In genomic region chr1:93636712-93637111, GRCh38 we compare ENCODE assay signal across 19 cellular contexts. TPM values are rescaled to one million over a fixed set of nuclear protein-coding genes. Genes with fewer than 3 reads are reported as not detected.
DNase-seq lines count a peak whose midpoint lies in the region; ATAC-seq and TF ChIP-seq lines count a peak whose summit lies in the region.
"Had no signal": no experiment of that assay in that cellular context is flagged by ENCODE, and none has a peak within 500 bp of the region (broad histone marks: within the 10 kb centered on the region; RNA-seq: fewer than 3 reads in every experiment).

No MANE protein-coding gene starts in this region.

- no peaks in the 10 kb centered on the region for H3K36me3 Mint-ChIP-seq in Calu3 (ENCODE audit: insufficient read depth, unreplicated experiment)
- peaks cover 15% of the 10 kb centered on the region for H3K36me3 Mint-ChIP-seq in WTC11
- H3K36me3 Mint-ChIP-seq in progenitor cell of endocrine pancreas (ENCODE audit: insufficient read depth), result peaks cover 1% of the 10 kb centered on the region
- H3K36me3 Mint-ChIP-seq in nephron progenitor cell (ENCODE audit: low read depth), result peaks cover 55% of the 10 kb centered on the region
- H3K36me3 Mint-ChIP-seq: natural killer cell treated with Interleukin-12 subunit alpha and Interleukin-12 subunit beta and Interleukin-15 and Interleukin-18, amount 100 ng/mL, for 72 hours had no signal

- ATAC-seq in WTC11 (peak; percentile 3; the same call in 1 of the 2 replicates), HG03571 (IDR thresholded peaks at IDR 0.05; ENCODE audit: unreplicated experiment) (no peak), HG03280 (IDR thresholded peaks at IDR 0.05; ENCODE audit: unreplicated experiment) (no peak)
- ATAC-seq: A549; HepG2; left lung; natural killer cell treated with Interleukin-12 subunit alpha and Interleukin-12 subunit beta and Interleukin-15 and Interleukin-18, amount 100 ng/mL, for 72 hours had no signal

- H3K9me3 ChIP-seq in esophagus muscularis mucosa, result no peaks in the 10 kb centered on the region
- H3K9me3 ChIP-seq: A549, colonic mucosa, left lung, stomach had no signal

- H3K27ac ChIP-seq in esophagus muscularis mucosa (replicated peaks in 1 of 4), result peak overlapping the region; percentile 61 to 64 (median 62)
- H3K27ac ChIP-seq: A549, colonic mucosa, left lung had no signal

- POLR2A ChIA-PET in WTC11 (lab: Charles Lee), result interaction anchor here (0.6 to 1.7 kb wide), 4 partner anchors 7 to 184 kb away, joined by 3 to 6 read pairs (median 4); partner anchors contain the start of gene BCAR3

- H3K36me3 ChIP-seq in esophagus muscularis mucosa, result peaks cover 0 to 16% (median 7%) of the 10 kb centered on the region in 4 donors
- H3K36me3 ChIP-seq: colonic mucosa had no signal

- H3K4me3 Mint-ChIP-seq in Calu3 (ENCODE audit: low read depth, unreplicated experiment) (no peak overlapping the region), WTC11 (no peak overlapping the region), progenitor cell of endocrine pancreas (ENCODE audit: low read depth) (no peak overlapping the region), nephron progenitor cell (no peak overlapping the region)
- H3K4me3 Mint-ChIP-seq: natural killer cell treated with Interleukin-12 subunit alpha and Interleukin-12 subunit beta and Interleukin-15 and Interleukin-18, amount 100 ng/mL, for 72 hours had no signal

- peaks cover 9 to 53% (median 46%) of the 10 kb centered on the region in 4 donors for H3K4me1 ChIP-seq in esophagus muscularis mucosa
- H3K4me1 ChIP-seq: colonic mucosa, left lung had no signal

- H3K4me1 Mint-ChIP-seq in Calu3 (ENCODE audit: low read depth, unreplicated experiment) (peaks cover 12% of the 10 kb centered on the region), WTC11 (peaks cover 44% of the 10 kb centered on the region), progenitor cell of endocrine pancreas (ENCODE audit: low read depth) (peaks cover 14% of the 10 kb centered on the region), nephron progenitor cell (peaks cover 24% of the 10 kb centered on the region)

- no peak overlapping the region for H3K4me3 ChIP-seq in esophagus muscularis mucosa
- H3K4me3 ChIP-seq: A549, colonic mucosa, left lung, stomach had no signal

- intact Hi-C loops in Calu3 (cut with micrococcal nuclease; ENCODE audit: unreplicated experiment) (no loop called here), esophagus muscularis mucosa (cut with DNase I) (no loop called here)

- H3K27me3 Mint-ChIP-seq in Calu3 (ENCODE audit: unreplicated experiment), result no peaks in the 10 kb centered on the region
- no peaks in the 10 kb centered on the region for H3K27me3 Mint-ChIP-seq in WTC11 (ENCODE audit: low read depth)
- no peaks in the 10 kb centered on the region for H3K27me3 Mint-ChIP-seq in progenitor cell of endocrine pancreas
- no peaks in the 10 kb centered on the region for H3K27me3 Mint-ChIP-seq in nephron progenitor cell (ENCODE audit: low read depth, poor library complexity)
- H3K27me3 Mint-ChIP-seq: natural killer cell treated with Interleukin-12 subunit alpha and Interleukin-12 subunit beta and Interleukin-15 and Interleukin-18, amount 100 ng/mL, for 72 hours had no signal

- no peaks in the 10 kb centered on the region for H3K27me3 ChIP-seq in esophagus muscularis mucosa
- H3K27me3 ChIP-seq: colonic mucosa, left lung, stomach had no signal

- TF ChIP-seq POLR2A in esophagus muscularis mucosa (IDR thresholded peaks at IDR 0.05; ENCODE audit: low read depth), result no peak

- 93% methylated on average over 3 of the region's 3 CpGs for WGBS in esophagus muscularis mucosa

- H3K27ac Mint-ChIP-seq in Calu3 (ENCODE audit: unreplicated experiment), result peak overlapping the region; percentile 66
- H3K27ac Mint-ChIP-seq in WTC11, result peak overlapping the region; percentile 97
- peak overlapping the region; percentile 45 for H3K27ac Mint-ChIP-seq in progenitor cell of endocrine pancreas
- no peak overlapping the region for H3K27ac Mint-ChIP-seq in nephron progenitor cell
- H3K27ac Mint-ChIP-seq: natural killer cell treated with Interleukin-12 subunit alpha and Interleukin-12 subunit beta and Interleukin-15 and Interleukin-18, amount 100 ng/mL, for 72 hours had no signal

- CTCF ChIA-PET in Calu3 (lab: Charles Lee), result interaction anchor here (0.6 to 0.9 kb wide), 2 partner anchors 132 to 177 kb away, joined by 3 read pairs; no protein-coding TSS in a partner anchor
- CTCF ChIA-PET in WTC11 (lab: Charles Lee), result interaction anchor here (0.5 to 4.8 kb wide), 14 partner anchors 9 to 332 kb away, joined by 3 to 52 read pairs (median 6); partner anchors contain the start of gene BCAR3

- DNase-seq in Calu3 (no peak), WTC11 (ENCODE audit: low spot score) (no peak), esophagus muscularis mucosa (ENCODE audit: extremely low spot score) (no peak), progenitor cell of endocrine pancreas (ENCODE audit: low spot score, unreplicated experiment) (no peak), nephron progenitor cell (no peak), NCI-H1417 treated with DMSO at 0.1 percent for 48 hours (lab: John Stamatoyannopoulos, UW) (no peak)
- DNase-seq: activated gamma-delta T cell treated with Interleukin-2 at 50 U/mL for 16 hours, colonic mucosa, left lung, NCI-H1092, NCI-H187 treated with DMSO at 0.1 percent for 48 hours, NCI-H526 treated with DMSO at 0.1 percent for 48 hours, stomach, T-helper 1 cell had no signal

- no TSS peak for BruUV-seq in Calu3 (replicated peaks; lab: Mats Ljungman, UMichigan)

- TF ChIP-seq CTCF in Calu3 (IDR thresholded peaks at IDR 0.05; ENCODE audit: unreplicated experiment) (no peak), WTC11 (IDR thresholded peaks at IDR 0.05) (no peak), esophagus muscularis mucosa (IDR thresholded peaks at IDR 0.05) (no peak), progenitor cell of endocrine pancreas (IDR thresholded peaks at IDR 0.05; ENCODE audit: unreplicated experiment) (no peak), nephron progenitor cell (IDR thresholded peaks at IDR 0.05) (no peak)

- no peak for TF ChIP-seq EP300 in esophagus muscularis mucosa (IDR thresholded peaks at IDR 0.05)

- no peaks in the 10 kb centered on the region for H3K9me3 Mint-ChIP-seq in Calu3 (ENCODE audit: low read depth, unreplicated experiment)
- peaks cover 7% of the 10 kb centered on the region for H3K9me3 Mint-ChIP-seq in WTC11
- no peaks in the 10 kb centered on the region for H3K9me3 Mint-ChIP-seq in progenitor cell of endocrine pancreas (ENCODE audit: low read depth)
- H3K9me3 Mint-ChIP-seq in nephron progenitor cell, result peaks cover 9% of the 10 kb centered on the region
- H3K9me3 Mint-ChIP-seq: natural killer cell treated with Interleukin-12 subunit alpha and Interleukin-12 subunit beta and Interleukin-15 and Interleukin-18, amount 100 ng/mL, for 72 hours had no signal

TF ChIP-seq in WTC11, 78 proteins besides CTCF, POLR2A, EP300 and RAD21:
- TF ChIP-seq, protein P1, sequence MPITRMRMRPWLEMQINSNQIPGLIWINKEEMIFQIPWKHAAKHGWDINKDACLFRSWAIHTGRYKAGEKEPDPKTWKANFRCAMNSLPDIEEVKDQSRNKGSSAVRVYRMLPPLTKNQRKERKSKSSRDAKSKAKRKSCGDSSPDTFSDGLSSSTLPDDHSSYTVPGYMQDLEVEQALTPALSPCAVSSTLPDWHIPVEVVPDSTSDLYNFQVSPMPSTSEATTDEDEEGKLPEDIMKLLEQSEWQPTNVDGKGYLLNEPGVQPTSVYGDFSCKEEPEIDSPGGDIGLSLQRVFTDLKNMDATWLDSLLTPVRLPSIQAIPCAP (CRISPR knock-in tag; IDR thresholded peaks at IDR 0.05), result no peak
- TF ChIP-seq GTF2I (CRISPR knock-in tag; conservative IDR thresholded peaks at IDR 0.05), result peak; percentile 95
- no peak for TF ChIP-seq TCF7 (CRISPR knock-in tag; IDR thresholded peaks at IDR 0.05; ENCODE audit: low read depth)
- peak; percentile 98 for TF ChIP-seq ZNF121 (CRISPR knock-in tag; IDR thresholded peaks at IDR 0.05)

RNA-seq across cellular contexts. Expression of gene BCAR3, which starts 44.9 kb away (rescaled TPM):
- total RNA-seq in Calu3 (2022) (15.6 and 15.7 TPM in 2 replicates), WTC11 (2021) (9.3 to 14.8 TPM (median 9.6 TPM) in 3 replicates), esophagus muscularis mucosa (10 to 100 TPM; 20.2 to 47.2 (median 32.3) TPM), progenitor cell of endocrine pancreas (7.1 and 10.5 TPM in 2 replicates)
